ENCODE assay signal across 9 cellular contexts in genomic region chr12:14111230-14111865, GRCh38.
DNase-seq lines count a peak whose midpoint lies in the region; ATAC-seq, FAIRE-seq and TF ChIP-seq lines count a peak whose summit lies in the region.
"Had no signal": no experiment of that assay in that cellular context is flagged by ENCODE, and none has a peak within 500 bp of the region (broad histone marks: within the 10 kb centered on the region; RNA-seq: fewer than 3 reads in every experiment).

No MANE protein-coding gene starts in this region.

- H3K9me2 ChIP-seq in HCT116 (ENCODE audit: insufficient read depth), result no peaks in the 10 kb centered on the region
- no peaks in the 10 kb centered on the region for H3K9me2 ChIP-seq in Loucy (replicated peaks; ENCODE audit: low read depth, low read length)

- H3K79me2 ChIP-seq in HCT116 (ENCODE audit: insufficient read depth, low read length), result no peaks in the 10 kb centered on the region
- no peaks in the 10 kb centered on the region for H3K79me2 ChIP-seq in Loucy (ENCODE audit: insufficient read depth, low read length)

- H3K4me1 ChIP-seq in HCT116 (ENCODE audit: control insufficient read depth in 1 of 2, insufficient read depth in 2 of 2, low read length in 2 of 2), result peaks cover 0 to 8% of the 10 kb centered on the region in 2 experiments; a peak in 2 of 4 replicates
- H3K4me1 ChIP-seq in Loucy (ENCODE audit: insufficient read depth, low read length, poor library complexity, severe bottlenecking), result no peaks in the 10 kb centered on the region
- H3K4me1 ChIP-seq: BLaER1 had no signal

- no peak for FAIRE-seq in HTR-8/SVneo (lab: Jason Lieb, UNC)

- H3K9ac ChIP-seq in HCT116 (ENCODE audit: low read length) (no peak overlapping the region), Loucy (ENCODE audit: low read depth, low read length, poor library complexity, severe bottlenecking) (no peak overlapping the region)
- H3K9ac ChIP-seq: BLaER1 had no signal

- peak; percentile 97 for ATAC-seq in HCT116

- TF ChIP-seq CTCF in HCT116 (IDR thresholded peaks at IDR 0.05 in 2 of 3, conservative IDR thresholded peaks at IDR 0.05 in 1 of 3; ENCODE audit: borderline replicate concordance in 1 of 3, insufficient read depth in 1 of 3, low read depth in 2 of 3, low read length in 2 of 3) (peak in 2 of 3 experiments; percentile 61 to 69; a peak in 4 of 6 replicates), Loucy (conservative IDR thresholded peaks at IDR 0.05; ENCODE audit: low read length) (peak; percentile 62)

- CTCF ChIA-PET in HCT116 (lab: Charles Lee), result interaction anchor here (0.6 to 1.0 kb wide), 3 partner anchors 28 to 129 kb away, joined by 3 read pairs; no protein-coding TSS in a partner anchor

- no peak overlapping the region for H3K27ac ChIP-seq in HCT116 (ENCODE audit: low read depth, low read length)
- H3K27ac ChIP-seq: BLaER1 had no signal

- H3K27me3 ChIP-seq in HCT116 (ENCODE audit: insufficient read depth, low read length) (no peaks in the 10 kb centered on the region), Loucy (ENCODE audit: insufficient read depth, low read length, poor library complexity, severe bottlenecking) (no peaks in the 10 kb centered on the region)
- H3K27me3 ChIP-seq: BLaER1 had no signal

- H3K4me3 ChIP-seq in HCT116 (replicated peaks in 1 of 2; ENCODE audit: low read depth in 1 of 2, low read length in 2 of 2) (no peak overlapping the region), Loucy (ENCODE audit: low read length, poor library complexity, severe bottlenecking) (no peak overlapping the region)
- H3K4me3 ChIP-seq: BLaER1 had no signal

- TF ChIP-seq POLR2A in HCT116 (IDR thresholded peaks at IDR 0.05; ENCODE audit: borderline replicate concordance, extremely low read depth, insufficient read depth, insufficient read length), result no peak

- intact Hi-C loops in HCT116 (cut with micrococcal nuclease), result no loop called here

- no peaks in the 10 kb centered on the region for H3K36me3 ChIP-seq in HCT116 (ENCODE audit: control insufficient read depth in 1 of 2, insufficient read depth in 2 of 2, low read length in 2 of 2)
- H3K36me3 ChIP-seq in Loucy (ENCODE audit: insufficient read depth, low read length), result no peaks in the 10 kb centered on the region
- H3K36me3 ChIP-seq: BLaER1 had no signal

- RAD21 ChIA-PET in HCT116 (lab: Charles Lee; ENCODE audit: low non-redundant PET in 1 of 2, low total read pairs in 2 of 2, uncharacterized antibody in 2 of 2, unreplicated experiment in 2 of 2), result no interaction called here

- DNase-seq in SHP77 (lab: John Stamatoyannopoulos, UW), result peak; percentile 1 to 15
- DNase-seq in SHP77 treated with DMSO at 0.1 percent for 48 hours (lab: John Stamatoyannopoulos, UW), result no peak
- peak; percentile 31 for DNase-seq in HCT116 (ENCODE audit: low read depth, low spot score)
- peak; percentile 71 for DNase-seq in iPS-NIHi7 (ENCODE audit: extremely low spot score)
- no peak for DNase-seq in NCI-H774 (lab: John Stamatoyannopoulos, UW)
- no peak for DNase-seq in kidney glomerular epithelial cell (lab: John Stamatoyannopoulos, UW)
- DNase-seq in HTR-8/SVneo (ENCODE audit: insufficient read length, low spot score), result no peak

- POLR2A ChIA-PET in HCT116 (lab: Charles Lee), result no interaction called here

- H4K20me1 ChIP-seq in HCT116 (ENCODE audit: insufficient read depth), result no peaks in the 10 kb centered on the region
- no peaks in the 10 kb centered on the region for H4K20me1 ChIP-seq in Loucy (ENCODE audit: insufficient read depth, low read length, poor library complexity, severe bottlenecking)
- H4K20me1 ChIP-seq: BLaER1 had no signal

- TF ChIP-seq RAD21 in HCT116 (IDR thresholded peaks at IDR 0.05; ENCODE audit: low read depth), result peak; percentile 42

- H3K9me3 ChIP-seq in HCT116 (ENCODE audit: control insufficient read depth in 1 of 2, insufficient read depth in 1 of 2, low read depth in 1 of 2, low read length in 2 of 2) (no peaks in the 10 kb centered on the region), Loucy (ENCODE audit: insufficient read depth, low read depth, low read length) (no peaks in the 10 kb centered on the region)
- H3K9me3 ChIP-seq: BLaER1 had no signal

- no TSS peak for BruUV-seq in HCT116 (replicated peaks; lab: Mats Ljungman, UMichigan)

- H3F3A ChIP-seq in Loucy (ENCODE audit: low read depth), result no peaks in the 10 kb centered on the region

- peak overlapping the region; percentile 30; the same call in 1 of the 2 replicates for H3K4me2 ChIP-seq in HCT116 (ENCODE audit: low read length)
- H3K4me2 ChIP-seq in Loucy (ENCODE audit: low read depth, low read length, poor library complexity, severe bottlenecking), result no peak overlapping the region
- H3K4me2 ChIP-seq: BLaER1 had no signal

- H2AFZ ChIP-seq in HCT116 (ENCODE audit: low read depth, low read length, poor library complexity, severe bottlenecking) (peak overlapping the region; percentile 57), Loucy (ENCODE audit: low read length) (no peak overlapping the region)

TF ChIP-seq in HCT116, 20 proteins besides CTCF, POLR2A, EP300 and RAD21:
- TF ChIP-seq POLR2AphosphoS5 (IDR thresholded peaks at IDR 0.05; ENCODE audit: low read depth, low read length) (no peak), YY1 (IDR thresholded peaks at IDR 0.05; ENCODE audit: extremely low read depth, insufficient replicate concordance, low read depth, low read length) (no peak), SP1 (IDR thresholded peaks at IDR 0.05; ENCODE audit: low read depth) (no peak), REST (IDR thresholded peaks at IDR 0.05; ENCODE audit: low read depth) (no peak)

Comparison
In these comparisons a context has a peak if more than half of its experiments do, and no peak if none do; other contexts are left out.
1. DNase-seq: peak in SHP77 (2 of 2), HCT116 (single experiment) and iPS-NIHi7 (single experiment); none in SHP77 treated with DMSO at 0.1 percent for 48 hours (single experiment), NCI-H774 (single experiment), kidney glomerular epithelial cell (single experiment) and HTR-8/SVneo (single experiment).